In genomic region chr2:216768908-216769401, GRCh38 we compare ENCODE assay signal across 1 cellular context.
TF ChIP-seq lines count a peak whose summit lies in the region.

No MANE protein-coding gene starts in this region.

TF ChIP-seq in K562, 482 proteins besides CTCF, POLR2A, EP300 and RAD21 (continued from another document and continues in another):
- TF ChIP-seq MBD1 (CRISPR knock-in tag; IDR thresholded peaks at IDR 0.05): no peak
- no peak for TF ChIP-seq ZNF232 (CRISPR knock-in tag; IDR thresholded peaks at IDR 0.05)
- TF ChIP-seq SPI1 (IDR thresholded peaks at IDR 0.05; ENCODE audit: borderline replicate concordance, low read depth, low read length): no peak
- TF ChIP-seq ZFP91 (CRISPR knock-in tag; IDR thresholded peaks at IDR 0.05): no peak
- TF ChIP-seq ZNF282 (CRISPR knock-in tag; IDR thresholded peaks at IDR 0.05): no peak
- TF ChIP-seq PATZ1 (CRISPR knock-in tag; IDR thresholded peaks at IDR 0.05; ENCODE audit: borderline replicate concordance): no peak
- TF ChIP-seq CSDE1 (IDR thresholded peaks at IDR 0.05): no peak
- no peak for TF ChIP-seq ZNF780A (CRISPR knock-in tag; IDR thresholded peaks at IDR 0.05)
- no peak for TF ChIP-seq NR1H2 (CRISPR knock-in tag; IDR thresholded peaks at IDR 0.05)
- TF ChIP-seq SIN3A (IDR thresholded peaks at IDR 0.05; ENCODE audit: borderline replicate concordance in 2 of 2, control insufficient read depth in 1 of 2, low read depth in 2 of 2, low read length in 2 of 2): no peak
- no peak for TF ChIP-seq RFX7 (CRISPR knock-in tag; IDR thresholded peaks at IDR 0.05)
- no peak for TF ChIP-seq TAF1 (IDR thresholded peaks at IDR 0.05; ENCODE audit: control insufficient read depth, extremely low read depth, insufficient read depth, low read length, severe bottlenecking)
- no peak for TF ChIP-seq STAT5A (IDR thresholded peaks at IDR 0.05; ENCODE audit: borderline replicate concordance, low read length)
- no peak for TF ChIP-seq EZH2 (IDR thresholded peaks at IDR 0.05; ENCODE audit: borderline replicate concordance, low read depth, low read length)
- no peak for TF ChIP-seq ZSCAN29 (IDR thresholded peaks at IDR 0.05)
- peak; percentile 60 for TF ChIP-seq TCF3 (CRISPR knock-in tag; IDR thresholded peaks at IDR 0.05)
- no peak for TF ChIP-seq TARDBP (IDR thresholded peaks at IDR 0.05)
- no peak for TF ChIP-seq ZNF449 (CRISPR knock-in tag; IDR thresholded peaks at IDR 0.05)
- no peak for TF ChIP-seq NCOA2 (IDR thresholded peaks at IDR 0.05; ENCODE audit: partially characterized antibody in 2 of 2)
- TF ChIP-seq ZNF75A (CRISPR knock-in tag; IDR thresholded peaks at IDR 0.05): no peak
- TF ChIP-seq ADNP (tag; IDR thresholded peaks at IDR 0.05): no peak
- TF ChIP-seq TGIF2 (CRISPR knock-in tag; IDR thresholded peaks at IDR 0.05): no peak
- no peak for TF ChIP-seq MECOM (CRISPR knock-in tag; IDR thresholded peaks at IDR 0.05)
- TF ChIP-seq ZNF197 (CRISPR knock-in tag; IDR thresholded peaks at IDR 0.05; ENCODE audit: low read depth): 0 out of 2 replicates have a peak, but pooled peaks have one; percentile 3
- peak; percentile 83 for TF ChIP-seq ARID1B (IDR thresholded peaks at IDR 0.05)
- no peak for TF ChIP-seq YBX1 (IDR thresholded peaks at IDR 0.05)
- TF ChIP-seq ZNF583 (CRISPR knock-in tag; IDR thresholded peaks at IDR 0.05): no peak
- TF ChIP-seq POU5F1 (IDR thresholded peaks at IDR 0.05; ENCODE audit: borderline replicate concordance, low read depth, low read length, partially characterized antibody): no peak
- TF ChIP-seq FUS (optimal IDR thresholded peaks at IDR 0.05; ENCODE audit: low read depth, low read length): no peak
- TF ChIP-seq SREBF2 (CRISPR knock-in tag; IDR thresholded peaks at IDR 0.05): no peak
- TF ChIP-seq HDGF (IDR thresholded peaks at IDR 0.05): no peak
- no peak for TF ChIP-seq SNIP1 (IDR thresholded peaks at IDR 0.05; ENCODE audit: low read depth)
- TF ChIP-seq HINFP (tag; conservative IDR thresholded peaks at IDR 0.05; ENCODE audit: low read depth): no peak
- TF ChIP-seq POLR3G (IDR thresholded peaks at IDR 0.05; ENCODE audit: extremely low read depth, insufficient read length, insufficient replicate concordance): no peak
- no peak for TF ChIP-seq POLR2AphosphoS2 (IDR thresholded peaks at IDR 0.05; ENCODE audit: low read length)
- TF ChIP-seq DEAF1 (CRISPR knock-in tag; IDR thresholded peaks at IDR 0.05): no peak
- no peak for TF ChIP-seq RBM25 (IDR thresholded peaks at IDR 0.05; ENCODE audit: low read depth, low read length, severe bottlenecking)
- TF ChIP-seq ETV1 (tag; conservative IDR thresholded peaks at IDR 0.05; ENCODE audit: low read depth): no peak
- TF ChIP-seq PML (IDR thresholded peaks at IDR 0.05; ENCODE audit: low read length): no peak
- TF ChIP-seq WHSC1 (IDR thresholded peaks at IDR 0.05; ENCODE audit: low read length): no peak
- TF ChIP-seq CBX8 (IDR thresholded peaks at IDR 0.05; ENCODE audit: borderline replicate concordance, extremely low read depth, low read depth, low read length, poor library complexity, severe bottlenecking): no peak
- TF ChIP-seq ZNF431 (CRISPR knock-in tag; IDR thresholded peaks at IDR 0.05): no peak
- TF ChIP-seq ETV6 (IDR thresholded peaks at IDR 0.05; ENCODE audit: borderline replicate concordance in 1 of 2, low read depth in 2 of 2, low read length in 1 of 2): no peak
- no peak for TF ChIP-seq ETV6 (CRISPR knock-in tag; IDR thresholded peaks at IDR 0.05; ENCODE audit: borderline replicate concordance)
- no peak for TF ChIP-seq MEF2D (tag; conservative IDR thresholded peaks at IDR 0.05; ENCODE audit: low read depth)
- TF ChIP-seq IRF1 (CRISPR knock-in tag; IDR thresholded peaks at IDR 0.05; ENCODE audit: borderline replicate concordance): no peak
- no peak for TF ChIP-seq ZBTB26 (CRISPR knock-in tag; IDR thresholded peaks at IDR 0.05)
- no peak for TF ChIP-seq SMC3 (conservative IDR thresholded peaks at IDR 0.05; ENCODE audit: insufficient read depth, low read depth, low read length)
- TF ChIP-seq E2F5 (CRISPR knock-in tag; IDR thresholded peaks at IDR 0.05): no peak
- no peak for TF ChIP-seq ZNF395 (CRISPR knock-in tag; IDR thresholded peaks at IDR 0.05)
- no peak for TF ChIP-seq MCM5 (IDR thresholded peaks at IDR 0.05; ENCODE audit: low read depth)
- TF ChIP-seq DDX20 (tag; IDR thresholded peaks at IDR 0.05; ENCODE audit: low read depth): no peak
- no peak for TF ChIP-seq GABPB1 (CRISPR knock-in tag; IDR thresholded peaks at IDR 0.05)
- TF ChIP-seq ZBTB9 (CRISPR knock-in tag; IDR thresholded peaks at IDR 0.05): no peak
- no peak for TF ChIP-seq ZNF253 (CRISPR knock-in tag; conservative IDR thresholded peaks at IDR 0.05)
- no peak for TF ChIP-seq KLF16 (IDR thresholded peaks at IDR 0.05)
